ENCODE assay signal across 15 cellular contexts in genomic region chr10:29908977-29909376, GRCh38.
DNase-seq lines count a peak whose midpoint lies in the region; ATAC-seq lines count a peak whose summit lies in the region.
"Had no signal": no experiment of that assay in that cellular context is flagged by ENCODE, and none has a peak within 500 bp of the region (broad histone marks: within the 10 kb centered on the region; RNA-seq: fewer than 3 reads in every experiment).

No MANE protein-coding gene starts in this region.

- intact Hi-C loops in Right ventricle myocardium superior (cut with DNase I): no loop called here

- POLR2A ChIA-PET in activated CD4-positive, alpha-beta memory T cell treated with anti-CD3 and anti-CD28 coated beads, Interleukin-2, amount 10 ng/mL, durations not matched to agents 7 days and 5 days (lab: Charles Lee): no interaction called here

- CTCF ChIA-PET in activated CD4-positive, alpha-beta memory T cell treated with anti-CD3 and anti-CD28 coated beads, Interleukin-2, amount 10 ng/mL, durations not matched to agents 7 days and 5 days (lab: Charles Lee): no interaction called here

- H3K4me3 Mint-ChIP-seq in activated CD4-positive, alpha-beta memory T cell treated with anti-CD3 and anti-CD28 coated beads, Interleukin-2, amount 10 ng/mL, durations not matched to agents 7 days and 5 days: no peak overlapping the region
- H3K4me3 Mint-ChIP-seq: CD8-positive, alpha-beta memory T cell; H9; memory B cell had no signal

- H3K36me3 Mint-ChIP-seq in activated CD4-positive, alpha-beta memory T cell treated with anti-CD3 and anti-CD28 coated beads, Interleukin-2, amount 10 ng/mL, durations not matched to agents 7 days and 5 days (ENCODE audit: low read depth): no peaks in the 10 kb centered on the region
- H3K36me3 Mint-ChIP-seq: CD8-positive, alpha-beta memory T cell; memory B cell had no signal

- peak; percentile 24 for DNase-seq in NCI-H2107 treated with DMSO at 0.1 percent for 48 hours (lab: John Stamatoyannopoulos, UW; ENCODE audit: unreplicated experiment)
- no peak for DNase-seq in NCI-H2107 (lab: John Stamatoyannopoulos, UW)
- peak; percentile 70 for DNase-seq in NCI-H2029 (lab: John Stamatoyannopoulos, UW)
- peak; percentile 17 for DNase-seq in activated CD4-positive, alpha-beta memory T cell treated with anti-CD3 and anti-CD28 coated beads, Interleukin-2, amount 10 ng/mL, durations not matched to agents 7 days and 5 days
- DNase-seq in iPS-NIHi7 (ENCODE audit: extremely low spot score): peak; percentile 32
- no peak for DNase-seq in Right ventricle myocardium superior
- DNase-seq: 8988T; CD8-positive, alpha-beta memory T cell; cortex of kidney; H9; Karpas-422 had no signal

- peaks cover 20% of the 10 kb centered on the region for H3K27me3 Mint-ChIP-seq in activated CD4-positive, alpha-beta memory T cell treated with anti-CD3 and anti-CD28 coated beads, Interleukin-2, amount 10 ng/mL, durations not matched to agents 7 days and 5 days

- H3K27ac Mint-ChIP-seq in activated CD4-positive, alpha-beta memory T cell treated with anti-CD3 and anti-CD28 coated beads, Interleukin-2, amount 10 ng/mL, durations not matched to agents 7 days and 5 days: no peak overlapping the region
- H3K27ac Mint-ChIP-seq: CD8-positive, alpha-beta memory T cell; H9; memory B cell had no signal

- ATAC-seq in GM21723 (IDR thresholded peaks at IDR 0.05; ENCODE audit: unreplicated experiment) (no peak), HG03039 (IDR thresholded peaks at IDR 0.05; ENCODE audit: unreplicated experiment) (no peak), Right ventricle myocardium superior (ENCODE audit: poor library complexity) (no peak)
- ATAC-seq: Panc1 had no signal

- H3K9me3 Mint-ChIP-seq in activated CD4-positive, alpha-beta memory T cell treated with anti-CD3 and anti-CD28 coated beads, Interleukin-2, amount 10 ng/mL, durations not matched to agents 7 days and 5 days: no peaks in the 10 kb centered on the region

- peaks cover 8% of the 10 kb centered on the region for H3K4me1 Mint-ChIP-seq in activated CD4-positive, alpha-beta memory T cell treated with anti-CD3 and anti-CD28 coated beads, Interleukin-2, amount 10 ng/mL, durations not matched to agents 7 days and 5 days
- H3K4me1 Mint-ChIP-seq: H9, memory B cell had no signal

Comparison
In these comparisons a context has a peak if more than half of its experiments do, and no peak if none do; other contexts are left out.
1. DNase-seq: peak in NCI-H2107 treated with DMSO at 0.1 percent for 48 hours (single experiment), NCI-H2029 (single experiment), activated CD4-positive, alpha-beta memory T cell treated with anti-CD3 and anti-CD28 coated beads, Interleukin-2, amount 10 ng/mL, durations not matched to agents 7 days and 5 days (single experiment) and iPS-NIHi7 (single experiment); none in NCI-H2107 (single experiment) and Right ventricle myocardium superior (single experiment).